Comparison of ENCODE assay signal across 24 cellular contexts in genomic region chr10:36331121-36331520, GRCh38.
"Had no signal": no experiment of that assay in that cellular context is flagged by ENCODE, and none has a peak within 500 bp of the region (broad histone marks: within the 10 kb centered on the region; RNA-seq: fewer than 3 reads in every experiment).

No MANE protein-coding gene starts in this region.

- DNase-seq: colonic mucosa; cortex of kidney; effector CD8-positive, alpha-beta T cell; effector memory CD8-positive, alpha-beta T cell; endodermal cell; foreskin keratinocyte; glutamatergic neuron; head of caudate nucleus; heart right ventricle; hippocampal formation; left cardiac atrium; left lung; left ventricle myocardium superior; lower lobe of right lung; mammary epithelial cell; mesendoderm; midbrain; naive thymus-derived CD4-positive, alpha-beta T cell had no signal

- H3K9me3 ChIP-seq: colonic mucosa, esophagus muscularis mucosa, gastroesophageal sphincter, heart right ventricle, left lung, lower lobe of right lung had no signal

- FAIRE-seq: endometrium, frontal cortex, islet of Langerhans, keratinocyte had no signal

- H3K36me3 ChIP-seq: colonic mucosa, esophagus muscularis mucosa, gastroesophageal sphincter, heart right ventricle, left lung, lower lobe of right lung had no signal

- H3K4me1 ChIP-seq: colonic mucosa, esophagus muscularis mucosa, foreskin keratinocyte, gastroesophageal sphincter, heart right ventricle, left lung, lower lobe of right lung had no signal

- H3K4me3 ChIP-seq: colonic mucosa, esophagus muscularis mucosa, gastroesophageal sphincter, heart right ventricle, left lung, lower lobe of right lung had no signal

- H3K27me3 ChIP-seq: colonic mucosa, esophagus muscularis mucosa, foreskin keratinocyte, gastroesophageal sphincter, heart right ventricle, left lung had no signal

- H3K27ac ChIP-seq: colonic mucosa, esophagus muscularis mucosa, foreskin keratinocyte, gastroesophageal sphincter, heart right ventricle, left lung, lower lobe of right lung had no signal

- ATAC-seq: effector memory CD8-positive, alpha-beta T cell; foreskin keratinocyte; gastroesophageal sphincter; heart right ventricle; left cardiac atrium; left lung; left ventricle myocardium superior; lower lobe of right lung; naive thymus-derived CD4-positive, alpha-beta T cell had no signal
